Comparison of ENCODE assay signal across 15 cellular contexts in the genomic region with DNA sequence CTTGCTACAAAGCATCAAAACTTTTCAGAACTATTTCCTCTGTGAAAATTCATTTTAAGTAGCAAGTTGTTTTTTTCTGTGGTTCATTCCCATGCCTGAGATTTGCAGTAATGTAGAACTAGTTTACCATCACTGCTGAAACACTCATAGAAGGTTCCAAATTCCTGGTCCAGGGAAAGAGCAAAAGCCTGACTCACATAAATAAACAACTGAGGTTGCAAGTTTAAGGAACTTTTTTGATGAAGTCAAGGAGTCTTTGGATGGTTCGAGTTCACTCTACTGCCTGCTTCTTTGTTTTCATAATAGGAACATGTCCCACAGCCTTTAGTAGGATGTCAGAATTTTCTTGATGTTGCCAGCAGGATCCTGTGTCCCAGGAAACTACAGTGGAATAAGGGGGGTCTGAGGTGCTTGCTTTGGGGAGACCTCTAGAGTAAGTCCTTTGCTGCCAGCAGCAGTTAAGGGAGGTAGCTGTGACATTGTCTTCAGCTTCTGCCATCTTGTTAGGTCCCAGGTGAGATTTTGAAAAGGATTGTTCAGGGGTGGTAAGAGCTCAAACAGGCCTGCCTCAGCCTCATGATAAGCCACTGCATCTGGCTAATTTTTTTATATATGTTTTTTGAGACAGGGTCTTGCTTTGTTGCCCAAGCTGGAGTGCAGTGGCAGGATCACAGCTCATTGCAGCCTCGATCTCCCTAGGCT. TPM values are rescaled to one million over a fixed set of nuclear protein-coding genes. Genes with fewer than 3 reads are reported as not detected.
DNase-seq lines count a peak whose midpoint lies in the region; FAIRE-seq and TF ChIP-seq lines count a peak whose summit lies in the region.
"Had no signal": no experiment of that assay in that cellular context is flagged by ENCODE, and none has a peak within 500 bp of the region (broad histone marks: within the 10 kb centered on the region; RNA-seq: fewer than 3 reads in every experiment).

No MANE protein-coding gene starts in this region.

- H3K4me1 ChIP-seq in endothelial cell of umbilical vein (ENCODE audit: control insufficient read depth, extremely low read depth, insufficient read depth, low read length) = peaks cover 4% of the 10 kb centered on the region

- H3K36me3 Mint-ChIP-seq in osteocyte (ENCODE audit: unreplicated experiment) = peaks cover 27% of the 10 kb centered on the region

- no peak overlapping the region for H3K27ac ChIP-seq in endothelial cell of umbilical vein (ENCODE audit: insufficient read depth, low read depth, low read length)

- FAIRE-seq in endothelial cell of umbilical vein (lab: Jason Lieb, UNC) = peak; percentile 48

- H3K9me3 ChIP-seq in endothelial cell of umbilical vein (replicated peaks; ENCODE audit: control insufficient read depth, insufficient read depth, low read length) = no peaks in the 10 kb centered on the region

- no peaks in the 10 kb centered on the region for H3K9me3 Mint-ChIP-seq in osteocyte (ENCODE audit: unreplicated experiment)
- H3K9me3 Mint-ChIP-seq: CD14-positive monocyte; central memory CD8-positive, alpha-beta T cell; neural crest cell had no signal

- no peak overlapping the region for H3K9ac ChIP-seq in endothelial cell of umbilical vein (replicated peaks; ENCODE audit: extremely low read depth, insufficient read depth, low read length)

- TF ChIP-seq POLR2A in endothelial cell of umbilical vein (IDR thresholded peaks at IDR 0.05; ENCODE audit: low read depth, low read length) = no peak

- no peak overlapping the region for H3K4me2 ChIP-seq in endothelial cell of umbilical vein (ENCODE audit: insufficient read depth, low read length)

- H3K4me1 Mint-ChIP-seq in osteocyte (ENCODE audit: unreplicated experiment) = peaks cover 70% of the 10 kb centered on the region

- no peaks in the 10 kb centered on the region for H3K9me1 ChIP-seq in endothelial cell of umbilical vein (replicated peaks; ENCODE audit: control insufficient read depth, extremely low read depth, insufficient read depth, low read length)

- peaks cover 76% of the 10 kb centered on the region for H3K79me2 ChIP-seq in endothelial cell of umbilical vein (ENCODE audit: control insufficient read depth, insufficient read depth, low read length)

- no peaks in the 10 kb centered on the region for H3K27me3 Mint-ChIP-seq in osteocyte (ENCODE audit: unreplicated experiment)
- H3K27me3 Mint-ChIP-seq: central memory CD8-positive, alpha-beta T cell had no signal

- TF ChIP-seq CTCF in AG09309 (IDR thresholded peaks at IDR 0.05; ENCODE audit: control insufficient read depth, insufficient read depth, low read depth, low read length, missing control alignments) (no peak), endothelial cell of umbilical vein (IDR thresholded peaks at IDR 0.05; ENCODE audit: extremely low read depth in 1 of 2, insufficient read depth in 1 of 2, low read depth in 1 of 2, low read length in 2 of 2) (no peak), osteocyte (IDR thresholded peaks at IDR 0.05) (no peak)

- no peak overlapping the region for H3K4me3 ChIP-seq in AG09309 (ENCODE audit: control insufficient read depth, low read depth, low read length)
- H3K4me3 ChIP-seq in endothelial cell of umbilical vein (replicated peaks in 1 of 3; ENCODE audit: insufficient read depth in 1 of 3, low read depth in 1 of 3, low read length in 3 of 3) = no peak overlapping the region

- CTCF ChIA-PET in endothelial cell of umbilical vein (lab: Charles Lee) = interaction anchor here (0.9 to 1.9 kb wide), 9 partner anchors 34 to 214 kb away, joined by 3 to 13 read pairs (median 5); no protein-coding TSS in a partner anchor

- DNase-seq in AG09309 (ENCODE audit: low read depth) (peak; percentile 62), RPMI7951 (ENCODE audit: low read depth) (peak; percentile 29), endothelial cell of umbilical vein (ENCODE audit: low read depth, low spot score) (no peak), osteocyte (ENCODE audit: extremely low spot score, unreplicated experiment) (no peak), midbrain (lab: John Stamatoyannopoulos, UW) (no peak), DMS79 (lab: John Stamatoyannopoulos, UW) (no peak), NCI-H1436 (lab: John Stamatoyannopoulos, UW) (no peak)
- DNase-seq in activated CD8-positive, alpha-beta memory T cell treated with anti-CD3 and anti-CD28 coated beads, Interleukin-2, amount 50 U/mL, for 4 hours = no peak
- DNase-seq: activated T-cell treated with anti-CD3 and anti-CD28 coated beads, Interleukin-2, amount 50 U/mL, for 48 hours; Kasumi-1; left cardiac atrium; NCI-H2081 had no signal

- peaks cover 3 to 7% of the 10 kb centered on the region in 2 experiments for H3K36me3 ChIP-seq in endothelial cell of umbilical vein (ENCODE audit: control insufficient read depth in 2 of 2, extremely low read depth in 1 of 2, insufficient read depth in 2 of 2, low read length in 2 of 2)

- no peaks in the 10 kb centered on the region for H3K27me3 ChIP-seq in endothelial cell of umbilical vein (ENCODE audit: control insufficient read depth in 2 of 2, insufficient read depth in 2 of 2, low read length in 2 of 2)

- dilution Hi-C loops in endothelial cell of umbilical vein (cut with MboI; ENCODE audit: extremely low pct_ligation_motif_present, low sequenced_read_pairs) = no loop called here

- intact Hi-C loops in endothelial cell of umbilical vein (cut with micrococcal nuclease) = no loop called here

- POLR2A ChIA-PET in endothelial cell of umbilical vein (lab: Charles Lee) = no interaction called here

- no peak overlapping the region for H2AFZ ChIP-seq in endothelial cell of umbilical vein (ENCODE audit: low read depth, low read length)

- H4K20me1 ChIP-seq in endothelial cell of umbilical vein (replicated peaks; ENCODE audit: control insufficient read depth, extremely low read depth, insufficient read depth, low read length) = peaks cover 5% of the 10 kb centered on the region

- H3K27ac Mint-ChIP-seq in osteocyte (ENCODE audit: unreplicated experiment) = peak overlapping the region; percentile 76
- H3K27ac Mint-ChIP-seq: CD14-positive monocyte had no signal

- no peak overlapping the region for H3K4me3 Mint-ChIP-seq in osteocyte (ENCODE audit: unreplicated experiment)
- H3K4me3 Mint-ChIP-seq: CD14-positive monocyte; central memory CD8-positive, alpha-beta T cell; neural crest cell had no signal

- no TSS peak for BruUV-seq in endothelial cell of umbilical vein (replicated peaks; lab: Mats Ljungman, UMichigan)

TF ChIP-seq in endothelial cell of umbilical vein, 7 proteins besides CTCF, POLR2A, EP300 and RAD21:
- TF ChIP-seq, protein P1, sequence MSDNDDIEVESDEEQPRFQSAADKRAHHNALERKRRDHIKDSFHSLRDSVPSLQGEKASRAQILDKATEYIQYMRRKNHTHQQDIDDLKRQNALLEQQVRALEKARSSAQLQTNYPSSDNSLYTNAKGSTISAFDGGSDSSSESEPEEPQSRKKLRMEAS (IDR thresholded peaks at IDR 0.05; ENCODE audit: insufficient read depth, insufficient read length) = no peak
- TF ChIP-seq EZH2 (IDR thresholded peaks at IDR 0.05; ENCODE audit: borderline replicate concordance, low read depth, low read length, severe bottlenecking) (no peak), MYC (IDR thresholded peaks at IDR 0.05; ENCODE audit: low read depth, low read length) (no peak), POLR2AphosphoS5 (IDR thresholded peaks at IDR 0.05; ENCODE audit: insufficient read depth, low read depth, low read length) (no peak)

RNA-seq across cellular contexts. Expression of a gene that starts 43.9 kb away (rescaled TPM):
- 168 and 183 TPM in 2 replicates for total RNA-seq in RPMI7951 (2014; rRNA removed; shearing (Covaris generic))
- total RNA-seq in endothelial cell of umbilical vein = 139 and 142 TPM in 2 replicates
- 41.5 and 58.7 TPM in 2 replicates for polyA plus RNA-seq in endothelial cell of umbilical vein
- polyA plus RNA-seq in endothelial cell of umbilical vein (2011; cell fraction: cytosol; rRNA removed) = 41.7 and 45.9 TPM in 2 replicates
- 45.1 and 51.4 TPM in 2 replicates for polyA plus RNA-seq in endothelial cell of umbilical vein (2011; cell fraction: nucleus; rRNA removed)
- polyA plus RNA-seq in endothelial cell of umbilical vein (2012) = 86.6 and 98.4 TPM in 2 replicates
- 167 and 172 TPM in 2 replicates for polyA minus RNA-seq in endothelial cell of umbilical vein
- 43.2 TPM for polyA minus RNA-seq in endothelial cell of umbilical vein (2011; cell fraction: cytosol; rRNA and poly(A)+ RNA removed)
- polyA minus RNA-seq in endothelial cell of umbilical vein (2011; cell fraction: nucleus; rRNA and poly(A)+ RNA removed) = 79.5 and 85.9 TPM in 2 replicates
- total RNA-seq in osteocyte = 129 and 131 TPM in 2 replicates

Comparison
In these comparisons a context has a peak if more than half of its experiments do, and no peak if none do; other contexts are left out.
1. DNase-seq: peak in AG09309 (single experiment) and RPMI7951 (single experiment); none in endothelial cell of umbilical vein (single experiment), osteocyte (single experiment), midbrain (single experiment), DMS79 (single experiment), NCI-H1436 (single experiment) and activated CD8-positive, alpha-beta memory T cell treated with anti-CD3 and anti-CD28 coated beads, Interleukin-2, amount 50 U/mL, for 4 hours (single experiment).